Comparison of ENCODE assay signal across 6 cellular contexts in the genomic region with DNA sequence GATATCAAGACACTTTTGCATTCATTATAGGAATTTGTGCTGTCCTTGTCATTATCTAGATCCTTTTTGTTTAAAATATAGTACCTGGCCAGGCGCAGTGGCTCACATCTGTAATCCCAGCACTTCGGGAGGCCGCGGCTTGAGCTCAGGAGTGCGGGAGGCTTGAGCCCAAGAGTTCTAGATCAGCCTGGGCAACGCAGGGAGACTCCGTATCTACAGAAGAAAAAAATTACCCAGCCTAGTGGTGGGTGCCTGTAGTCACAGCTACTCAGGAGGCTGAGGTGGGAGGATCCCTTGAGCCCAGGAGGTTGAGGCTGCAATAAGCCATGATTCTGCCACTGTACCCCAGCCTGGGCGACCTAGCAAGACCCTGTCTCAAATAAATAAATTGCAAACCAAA. TPM values are rescaled to one million over a fixed set of nuclear protein-coding genes. Genes with fewer than 3 reads are reported as not detected.
DNase-seq lines count a peak whose midpoint lies in the region; ATAC-seq and TF ChIP-seq lines count a peak whose summit lies in the region.

No MANE protein-coding gene starts in this region.

- peak overlapping the region; percentile 84 for H3K27ac Mint-ChIP-seq in activated CD8-positive, alpha-beta memory T cell treated with anti-CD3 and anti-CD28 coated beads, Interleukin-2, amount 10 ng/mL, durations not matched to agents 7 days and 5 days

- H3K36me3 Mint-ChIP-seq in activated CD8-positive, alpha-beta memory T cell treated with anti-CD3 and anti-CD28 coated beads, Interleukin-2, amount 10 ng/mL, durations not matched to agents 7 days and 5 days: no peaks in the 10 kb centered on the region

- H3K4me1 Mint-ChIP-seq in activated CD8-positive, alpha-beta memory T cell treated with anti-CD3 and anti-CD28 coated beads, Interleukin-2, amount 10 ng/mL, durations not matched to agents 7 days and 5 days: peaks cover 12% of the 10 kb centered on the region

- H3K27me3 Mint-ChIP-seq in activated CD8-positive, alpha-beta memory T cell treated with anti-CD3 and anti-CD28 coated beads, Interleukin-2, amount 10 ng/mL, durations not matched to agents 7 days and 5 days: peaks cover 3% of the 10 kb centered on the region

- no peaks in the 10 kb centered on the region for H3K36me3 ChIP-seq in left lung

- H3K4me1 ChIP-seq in left lung: peaks cover 3 to 5% of the 10 kb centered on the region in 2 donors

- intact Hi-C loops in left lung (cut with DNase I): no loop called here

- H3K4me3 ChIP-seq in HL-60 (replicated peaks; ENCODE audit: insufficient read depth, low read length): peak overlapping the region; percentile 82; the same call in 1 of the 2 replicates
- peak overlapping the region; percentile 69 to 70 for H3K4me3 ChIP-seq in left lung

- no peaks in the 10 kb centered on the region for H3K9me3 Mint-ChIP-seq in activated CD8-positive, alpha-beta memory T cell treated with anti-CD3 and anti-CD28 coated beads, Interleukin-2, amount 10 ng/mL, durations not matched to agents 7 days and 5 days (ENCODE audit: low read depth)

- ATAC-seq in activated CD8-positive, alpha-beta memory T cell treated with anti-CD3 and anti-CD28 coated beads, Interleukin-2, amount 10 ng/mL, durations not matched to agents 7 days and 5 days: no peak
- ATAC-seq in left lung (peak; percentile 55), HG03097 (IDR thresholded peaks at IDR 0.05; ENCODE audit: low FRiP score, unreplicated experiment) (no peak), HG03135 (IDR thresholded peaks at IDR 0.05; ENCODE audit: unreplicated experiment) (no peak)

- H3K27ac ChIP-seq in HL-60 (replicated peaks): no peak overlapping the region
- peak overlapping the region in 1 of 2 donors; percentile 58 for H3K27ac ChIP-seq in left lung

- CTCF ChIA-PET in activated CD8-positive, alpha-beta memory T cell treated with anti-CD3 and anti-CD28 coated beads, Interleukin-2, amount 10 ng/mL, durations not matched to agents 7 days and 5 days (lab: Charles Lee): no interaction called here

- H3K27me3 ChIP-seq in HL-60 (ENCODE audit: insufficient read depth, poor library complexity, severe bottlenecking): peaks cover 3% of the 10 kb centered on the region
- H3K27me3 ChIP-seq in left lung: no peaks in the 10 kb centered on the region

- peak overlapping the region; percentile 93 for H3K4me3 Mint-ChIP-seq in activated CD8-positive, alpha-beta memory T cell treated with anti-CD3 and anti-CD28 coated beads, Interleukin-2, amount 10 ng/mL, durations not matched to agents 7 days and 5 days

- TF ChIP-seq CTCF in HL-60 (IDR thresholded peaks at IDR 0.05; ENCODE audit: insufficient read depth, low read length) (no peak), left lung (IDR thresholded peaks at IDR 0.05) (peak; percentile 23 to 29)

- DNase-seq in HL-60 (ENCODE audit: low read depth in 1 of 2, low spot score in 1 of 2) (no peak), left lung (no peak), RPMI8226 (no peak)
- DNase-seq in activated CD8-positive, alpha-beta memory T cell treated with anti-CD3 and anti-CD28 coated beads, Interleukin-2, amount 10 ng/mL, durations not matched to agents 7 days and 5 days: peak; percentile 45

- H3K9me3 ChIP-seq in left lung: no peaks in the 10 kb centered on the region

RNA-seq across cellular contexts. Expression of a gene that starts 0.6 kb away (rescaled TPM):
- total RNA-seq in activated CD8-positive, alpha-beta memory T cell treated with anti-CD3 and anti-CD28 coated beads, Interleukin-2, amount 10 ng/mL, durations not matched to agents 7 days and 5 days: 1 to 10 TPM; 1.9 to 2.1 TPM
- total RNA-seq in left lung: 1 to 10 TPM; 4.1 to 10.0 TPM

RNA-seq across cellular contexts. Expression of a gene that starts 6.5 kb away (rescaled TPM):
- 10 to 100 TPM; 10.5 to 13.2 TPM for total RNA-seq in activated CD8-positive, alpha-beta memory T cell treated with anti-CD3 and anti-CD28 coated beads, Interleukin-2, amount 10 ng/mL, durations not matched to agents 7 days and 5 days
- 10 to 100 TPM; 25.8 to 27.1 TPM for total RNA-seq in left lung

RNA-seq across cellular contexts. Expression of a gene that starts 44.4 kb away (rescaled TPM):
- total RNA-seq in activated CD8-positive, alpha-beta memory T cell treated with anti-CD3 and anti-CD28 coated beads, Interleukin-2, amount 10 ng/mL, durations not matched to agents 7 days and 5 days: not detected
- total RNA-seq in left lung: not detected

RNA-seq across cellular contexts. Expression of a gene that starts 49.7 kb away (rescaled TPM):
- total RNA-seq in activated CD8-positive, alpha-beta memory T cell treated with anti-CD3 and anti-CD28 coated beads, Interleukin-2, amount 10 ng/mL, durations not matched to agents 7 days and 5 days: not detected
- total RNA-seq in left lung: 1 to 10 TPM; 1.1 to 1.2 TPM

RNA-seq across cellular contexts. Expression of a gene that starts 53.1 kb away (rescaled TPM):
- total RNA-seq in activated CD8-positive, alpha-beta memory T cell treated with anti-CD3 and anti-CD28 coated beads, Interleukin-2, amount 10 ng/mL, durations not matched to agents 7 days and 5 days: 1 to 10 TPM; 1.8 to 1.9 TPM
- total RNA-seq in left lung: 10 to 100 TPM; 15.2 to 19.7 TPM
